2 cellular contexts compared by ENCODE assay signal in genomic region chr1:89833183-89834077, GRCh38.
A peak's percentile ranks its signal among the peaks of the same experiment; 100 is the strongest.
TF ChIP-seq lines count a peak whose summit lies in the region.

No MANE protein-coding gene starts in this region.

TF ChIP-seq in K562, 482 proteins besides CTCF, POLR2A, EP300 and RAD21:
- no peak for TF ChIP-seq KLF1 (tag; IDR thresholded peaks at IDR 0.05)
- TF ChIP-seq RFX1 (IDR thresholded peaks at IDR 0.05): peak; percentile 69
- no peak for TF ChIP-seq TAF15 (IDR thresholded peaks at IDR 0.05; ENCODE audit: low read depth, low read length)
- TF ChIP-seq C11orf30 (IDR thresholded peaks at IDR 0.05; ENCODE audit: low read depth): no peak
- 0 out of 2 replicates have a peak, but pooled peaks have one; percentile 14 for TF ChIP-seq ZNF354B (CRISPR knock-in tag; IDR thresholded peaks at IDR 0.05)
- TF ChIP-seq PURB (CRISPR knock-in tag; IDR thresholded peaks at IDR 0.05; ENCODE audit: low read depth): no peak
- TF ChIP-seq PHF8 (IDR thresholded peaks at IDR 0.05; ENCODE audit: borderline replicate concordance, low read length): no peak

TF ChIP-seq in HepG2, 621 proteins besides CTCF, POLR2A, EP300 and RAD21:
- TF ChIP-seq PRPF4 (IDR thresholded peaks at IDR 0.05; ENCODE audit: low read depth, low read length, poor library complexity, severe bottlenecking) (peak; percentile 4), POLR2G (IDR thresholded peaks at IDR 0.05; ENCODE audit: low read depth, low read length) (peak; percentile 53; the same call in 1 of the 2 replicates), MAX (IDR thresholded peaks at IDR 0.05) (0 out of 2 replicates have a peak, but pooled peaks have one; percentile 1), FOXP4 (CRISPR knock-in tag; IDR thresholded peaks at IDR 0.05) (no peak), TEAD3 (CRISPR knock-in tag; optimal IDR thresholded peaks at IDR 0.05; ENCODE audit: borderline replicate concordance) (peak; percentile 6), HOXA3 (CRISPR knock-in tag; IDR thresholded peaks at IDR 0.05) (0 out of 2 replicates have a peak, but pooled peaks have one; percentile 14), ZBTB49 (CRISPR knock-in tag; IDR thresholded peaks at IDR 0.05; ENCODE audit: borderline replicate concordance) (peak; percentile 15; the same call in 1 of the 2 replicates), RBM22 (optimal IDR thresholded peaks at IDR 0.05; ENCODE audit: low read length) (peak; percentile 28), MYPOP (CRISPR knock-in tag; IDR thresholded peaks at IDR 0.05) (0 out of 2 replicates have a peak, but pooled peaks have one; percentile 3), PATZ1 (CRISPR knock-in tag; IDR thresholded peaks at IDR 0.05) (peak; percentile 14; the same call in 1 of the 2 replicates), ZNF414 (CRISPR knock-in tag; IDR thresholded peaks at IDR 0.05) (0 out of 2 replicates have a peak, but pooled peaks have one; percentile 26), SALL1 (CRISPR knock-in tag; IDR thresholded peaks at IDR 0.05) (no peak), SRSF4 (IDR thresholded peaks at IDR 0.05; ENCODE audit: low read depth, low read length, poor library complexity, severe bottlenecking) (no peak)
